7 cellular contexts compared by ENCODE assay signal in the genomic region with DNA sequence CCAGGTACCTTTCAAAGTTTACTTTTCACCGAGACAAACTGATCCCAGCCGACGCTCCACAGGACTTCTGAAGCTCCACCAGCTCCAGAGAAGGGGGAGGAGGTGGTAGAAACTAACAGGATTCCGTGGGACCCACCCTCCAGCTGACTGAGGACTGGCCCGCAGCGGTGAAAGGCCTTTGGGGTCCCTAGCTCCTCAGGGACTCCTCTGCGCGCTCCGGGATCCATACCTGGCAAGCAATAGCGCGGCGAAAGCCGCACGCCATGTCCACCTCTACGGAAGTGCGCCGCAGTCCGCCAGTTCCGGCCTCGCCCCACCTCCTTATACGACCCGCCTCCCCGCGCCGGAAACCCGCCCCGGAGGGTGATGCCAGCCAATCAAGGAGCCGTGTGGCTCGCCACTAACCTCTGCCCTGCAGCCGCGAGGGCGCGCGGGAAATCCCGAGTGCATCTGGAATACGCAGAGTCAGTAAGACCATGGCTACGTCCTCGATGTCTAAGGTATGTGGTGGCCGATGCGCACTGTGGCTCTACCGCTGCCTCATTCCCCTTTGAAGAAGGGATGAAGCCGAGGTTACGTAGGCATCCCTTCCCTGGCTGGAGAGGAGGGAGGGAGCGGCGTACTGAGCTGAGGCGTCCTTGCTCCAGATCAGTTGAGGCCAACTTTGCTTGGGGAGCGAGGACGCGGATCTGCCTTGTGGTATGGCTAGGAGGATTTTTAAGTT.
DNase-seq lines count a peak whose midpoint lies in the region; ATAC-seq, FAIRE-seq and TF ChIP-seq lines count a peak whose summit lies in the region.

A gene (plus strand): TSS at position 443 of the 724 bp plus-strand sequence. CDS start 34 bp downstream, at position 477.
A gene with protein sequence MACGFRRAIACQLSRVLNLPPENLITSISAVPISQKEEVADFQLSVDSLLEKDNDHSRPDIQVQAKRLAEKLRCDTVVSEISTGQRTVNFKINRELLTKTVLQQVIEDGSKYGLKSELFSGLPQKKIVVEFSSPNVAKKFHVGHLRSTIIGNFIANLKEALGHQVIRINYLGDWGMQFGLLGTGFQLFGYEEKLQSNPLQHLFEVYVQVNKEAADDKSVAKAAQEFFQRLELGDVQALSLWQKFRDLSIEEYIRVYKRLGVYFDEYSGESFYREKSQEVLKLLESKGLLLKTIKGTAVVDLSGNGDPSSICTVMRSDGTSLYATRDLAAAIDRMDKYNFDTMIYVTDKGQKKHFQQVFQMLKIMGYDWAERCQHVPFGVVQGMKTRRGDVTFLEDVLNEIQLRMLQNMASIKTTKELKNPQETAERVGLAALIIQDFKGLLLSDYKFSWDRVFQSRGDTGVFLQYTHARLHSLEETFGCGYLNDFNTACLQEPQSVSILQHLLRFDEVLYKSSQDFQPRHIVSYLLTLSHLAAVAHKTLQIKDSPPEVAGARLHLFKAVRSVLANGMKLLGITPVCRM (minus strand): TSS at position 295 of the 724 bp plus-strand sequence. CDS start 30 bp downstream, at position 265.

- peak within 1 kb of the TSS; percentile 99 for H3K4me3 ChIP-seq in astrocyte of the cerebellum (ENCODE audit: low read depth, low read length)

- in situ Hi-C loops in astrocyte of the cerebellum (cut with HindIII; ENCODE audit: low sequenced_read_pairs): no loop called here

- TF ChIP-seq CTCF in astrocyte of the cerebellum (IDR thresholded peaks at IDR 0.05; ENCODE audit: low read depth, low read length, missing control alignments): no peak

- peak; percentile 98 for DNase-seq in GM18507 (ENCODE audit: extremely low spot score, insufficient read length, low read depth)
- DNase-seq in NCI-H2029 treated with DMSO at 0.1 percent for 48 hours (lab: John Stamatoyannopoulos, UW): peak; percentile 72
- peak; percentile 91 for DNase-seq in T-helper 9 cell
- DNase-seq in astrocyte of the cerebellum (ENCODE audit: low read depth): peak; percentile 85
- DNase-seq in hepatic stellate cell (ENCODE audit: low spot score): peak; percentile 96
- peak; percentile 96 for DNase-seq in retina

- FAIRE-seq in GM18507 (lab: Jason Lieb, UNC): peak; percentile 93

- ATAC-seq in HG02981 (IDR thresholded peaks at IDR 0.05; ENCODE audit: unreplicated experiment): peak; percentile 100

Comparison
In these comparisons a context has a peak if more than half of its experiments do, and no peak if none do; other contexts are left out.
1. Peak in every context shown above with its lines: DNase-seq, ATAC-seq and H3K4me3 ChIP-seq.